ENCODE assay signal across 8 cellular contexts in the genomic region with DNA sequence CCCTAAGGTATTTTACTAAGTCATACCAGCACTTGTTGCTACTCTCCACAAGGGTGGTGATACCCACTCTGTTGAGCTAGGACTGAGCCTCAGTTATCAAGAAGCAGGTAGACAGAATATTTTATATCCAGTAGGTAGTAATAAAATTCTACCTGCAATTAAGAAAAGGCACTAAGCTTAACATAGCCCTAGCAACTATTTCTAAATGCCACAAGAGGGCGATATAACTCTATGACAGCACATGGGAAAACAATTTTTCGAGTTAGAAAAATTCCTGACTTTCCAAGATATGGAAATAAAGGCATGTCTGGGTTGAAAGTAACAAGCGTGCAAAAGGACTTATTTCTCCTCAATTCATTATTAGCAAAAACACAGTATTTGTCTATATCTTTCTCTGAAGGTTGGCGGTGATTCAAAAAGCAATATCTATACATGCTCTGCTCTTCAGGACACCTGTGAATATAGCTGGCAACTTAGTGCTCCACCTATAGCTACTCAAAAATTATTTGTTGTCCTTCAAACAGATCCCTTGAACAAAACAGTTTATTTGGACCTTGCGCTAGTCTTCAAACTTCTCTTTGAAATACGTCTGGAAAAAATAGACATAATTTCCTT. TPM values are rescaled to one million over a fixed set of nuclear protein-coding genes. Genes with fewer than 3 reads are reported as not detected.
DNase-seq lines count a peak whose midpoint lies in the region; ATAC-seq and TF ChIP-seq lines count a peak whose summit lies in the region.

No MANE protein-coding gene starts in this region.

- no peaks in the 10 kb centered on the region for H3K9me3 Mint-ChIP-seq in CD4-positive, alpha-beta T cell
- no peaks in the 10 kb centered on the region for H3K9me3 Mint-ChIP-seq in activated T-cell treated with anti-CD3 and anti-CD28 coated beads, Interleukin-2, amount 50 U/mL, for 24 hours

- H3K27me3 Mint-ChIP-seq in CD4-positive, alpha-beta T cell: peaks cover 14% of the 10 kb centered on the region
- peaks cover 19% of the 10 kb centered on the region for H3K27me3 Mint-ChIP-seq in activated T-cell treated with anti-CD3 and anti-CD28 coated beads, Interleukin-2, amount 50 U/mL, for 24 hours

- no peaks in the 10 kb centered on the region for H3K9me3 ChIP-seq in CD4-positive, alpha-beta T cell (ENCODE audit: control insufficient read depth, low read length)

- intact Hi-C loops in CD4-positive, alpha-beta T cell (cut with DNase I, micrococcal nuclease): loop anchor here (2.0 to 10.0 kb wide), 2 partner anchors 112 to 454 kb away; no protein-coding TSS in a partner anchor

- no peak overlapping the region for H3K4me3 Mint-ChIP-seq in CD4-positive, alpha-beta T cell
- no peak overlapping the region for H3K4me3 Mint-ChIP-seq in activated T-cell treated with anti-CD3 and anti-CD28 coated beads, Interleukin-2, amount 50 U/mL, for 24 hours

- DNase-seq in CD4-positive, alpha-beta T cell: no peak
- DNase-seq in H7 (peak; percentile 24), RPMI8226 (peak; percentile 15), fibroblast of villous mesenchyme (ENCODE audit: low read depth) (peak; percentile 55), retina (peak; percentile 37)
- DNase-seq in activated T-cell treated with anti-CD3 and anti-CD28 coated beads, Interleukin-2, amount 50 U/mL, for 24 hours: no peak
- no peak for DNase-seq in effector CD8-positive, alpha-beta T cell (lab: John Stamatoyannopoulos, UW)

- H3K4me3 ChIP-seq in H7 (ENCODE audit: insufficient read depth, low read depth, low read length): no peak overlapping the region
- H3K4me3 ChIP-seq in fibroblast of villous mesenchyme (ENCODE audit: low read depth, low read length): no peak overlapping the region

- peak; percentile 77 for TF ChIP-seq CTCF in CD4-positive, alpha-beta T cell (IDR thresholded peaks at IDR 0.05)
- peak; percentile 85 for TF ChIP-seq CTCF in fibroblast of villous mesenchyme (IDR thresholded peaks at IDR 0.05; ENCODE audit: insufficient read depth, low read depth, low read length)

- no peak overlapping the region for H3K27ac ChIP-seq in CD4-positive, alpha-beta T cell (ENCODE audit: low read depth, low read length)

- ATAC-seq in CD4-positive, alpha-beta T cell (ENCODE audit: poor library complexity): no peak
- no peak for ATAC-seq in HG03139 (IDR thresholded peaks at IDR 0.05; ENCODE audit: unreplicated experiment)

- H3K27ac Mint-ChIP-seq in CD4-positive, alpha-beta T cell: no peak overlapping the region
- H3K27ac Mint-ChIP-seq in activated T-cell treated with anti-CD3 and anti-CD28 coated beads, Interleukin-2, amount 50 U/mL, for 24 hours: no peak overlapping the region

- POLR2A ChIA-PET in CD4-positive, alpha-beta T cell (lab: Charles Lee): interaction anchor here (0.6 kb wide), 1 partner anchor 1361 kb away, joined by 3 read pairs; no protein-coding TSS in a partner anchor

- H3K36me3 Mint-ChIP-seq in CD4-positive, alpha-beta T cell (ENCODE audit: low read depth): no peaks in the 10 kb centered on the region
- no peaks in the 10 kb centered on the region for H3K36me3 Mint-ChIP-seq in activated T-cell treated with anti-CD3 and anti-CD28 coated beads, Interleukin-2, amount 50 U/mL, for 24 hours (ENCODE audit: low read depth)

- no peaks in the 10 kb centered on the region for H3K4me1 Mint-ChIP-seq in CD4-positive, alpha-beta T cell (ENCODE audit: low read depth)
- no peaks in the 10 kb centered on the region for H3K4me1 Mint-ChIP-seq in activated T-cell treated with anti-CD3 and anti-CD28 coated beads, Interleukin-2, amount 50 U/mL, for 24 hours (ENCODE audit: low read depth)

- CTCF ChIA-PET in CD4-positive, alpha-beta T cell (lab: Charles Lee): interaction anchor here (1.0 to 1.2 kb wide), 3 partner anchors 10 to 454 kb away, joined by 3 to 5 read pairs (median 4); no protein-coding TSS in a partner anchor

- H3K36me3 ChIP-seq in H7 (replicated peaks; ENCODE audit: control insufficient read depth, insufficient read depth, low read length): peaks cover 3% of the 10 kb centered on the region

- no peaks in the 10 kb centered on the region for H3K27me3 ChIP-seq in CD4-positive, alpha-beta T cell (ENCODE audit: control insufficient read depth, insufficient read depth, low read length)
- no peaks in the 10 kb centered on the region for H3K27me3 ChIP-seq in H7 (ENCODE audit: control insufficient read depth, insufficient read depth, low read length)

RNA-seq across cellular contexts. Expression of a gene that starts 14.7 kb away (rescaled TPM):
- total RNA-seq in CD4-positive, alpha-beta T cell: not detected
- 19.9 and 32.7 TPM in 2 replicates for total RNA-seq in H7 (2014; rRNA removed; shearing (Covaris generic))
- total RNA-seq in fibroblast of villous mesenchyme: 0.97 and 4.3 TPM in 2 replicates

Comparison
In these comparisons a context has a peak if more than half of its experiments do, and no peak if none do; other contexts are left out.
1. DNase-seq: peak in H7 (single experiment), RPMI8226 (single experiment), fibroblast of villous mesenchyme (single experiment) and retina (single experiment); none in CD4-positive, alpha-beta T cell (0 of 10), activated T-cell treated with anti-CD3 and anti-CD28 coated beads, Interleukin-2, amount 50 U/mL, for 24 hours (single experiment) and effector CD8-positive, alpha-beta T cell (single experiment).